11 cellular contexts compared by ENCODE assay signal in genomic region chr11:6627762-6628241, GRCh38. TPM values are rescaled to one million over a fixed set of nuclear protein-coding genes. Genes with fewer than 3 reads are reported as not detected.
DNase-seq lines count a peak whose midpoint lies in the region; ATAC-seq and TF ChIP-seq lines count a peak whose summit lies in the region.
"Had no signal": no experiment of that assay in that cellular context is flagged by ENCODE, and none has a peak within 500 bp of the region (broad histone marks: within the 10 kb centered on the region; RNA-seq: fewer than 3 reads in every experiment).

No MANE protein-coding gene starts in this region.

- CTCF ChIA-PET in CD8-positive, alpha-beta memory T cell (lab: Charles Lee), result interaction anchor here (0.9 to 1.6 kb wide), 6 partner anchors 9 to 248 kb away, joined by 3 to 5 read pairs (median 3); partner anchors contain the start of genes MRPL17, TAF10 and TPP1
- CTCF ChIA-PET in activated CD8-positive, alpha-beta T cell treated with anti-CD3 and anti-CD28 coated beads, Interleukin-2, amount 10 ng/mL, durations not matched to agents 7 days and 5 days (lab: Charles Lee), result interaction anchor here (0.7 to 3.4 kb wide), 11 partner anchors 8 to 249 kb away, joined by 3 to 14 read pairs (median 3); partner anchors contain the start of genes MRPL17, TAF10 and TPP1

- H3K4me1 Mint-ChIP-seq in CD8-positive, alpha-beta memory T cell, result peaks cover 11 to 22% (median 22%) of the 10 kb centered on the region in 3 donors
- H3K4me1 Mint-ChIP-seq in activated CD8-positive, alpha-beta T cell treated with anti-CD3 and anti-CD28 coated beads, Interleukin-2, amount 10 ng/mL, durations not matched to agents 7 days and 5 days (ENCODE audit: low read depth), result peaks cover 30% of the 10 kb centered on the region

- ATAC-seq in HG02981 (IDR thresholded peaks at IDR 0.05; ENCODE audit: unreplicated experiment) (peak; percentile 76), upper lobe of left lung (ENCODE audit: low FRiP score in 2 of 2) (no peak), SK-N-SH treated with all-trans-retinoic acid at 6 μM for 48 hours (no peak)
- ATAC-seq in activated CD8-positive, alpha-beta T cell treated with anti-CD3 and anti-CD28 coated beads, Interleukin-2, amount 10 ng/mL, durations not matched to agents 7 days and 5 days, result peak; percentile 69

- no peak for TF ChIP-seq EP300 in upper lobe of left lung (IDR thresholded peaks at IDR 0.05)

- peak overlapping the region; percentile 11 to 81 (median 57) for H3K4me3 Mint-ChIP-seq in CD8-positive, alpha-beta memory T cell
- peak overlapping the region; percentile 20 for H3K4me3 Mint-ChIP-seq in activated CD8-positive, alpha-beta T cell treated with anti-CD3 and anti-CD28 coated beads, Interleukin-2, amount 10 ng/mL, durations not matched to agents 7 days and 5 days

- H3K27me3 ChIP-seq in CD8-positive, alpha-beta memory T cell (ENCODE audit: insufficient read depth, low read length, poor library complexity, severe bottlenecking), result no peaks in the 10 kb centered on the region
- no peaks in the 10 kb centered on the region for H3K27me3 ChIP-seq in upper lobe of left lung

- no peaks in the 10 kb centered on the region for H3K9me3 ChIP-seq in CD8-positive, alpha-beta memory T cell (ENCODE audit: low read length)
- no peaks in the 10 kb centered on the region for H3K9me3 ChIP-seq in upper lobe of left lung

- DNase-seq in CD8-positive, alpha-beta memory T cell, result peak in 2 of 5 donors; percentile 28 to 38
- DNase-seq in GM19238 (ENCODE audit: insufficient read length, low spot score) (peak; percentile 67), NCI-H2107 treated with DMSO at 0.1 percent for 48 hours (lab: John Stamatoyannopoulos, UW; ENCODE audit: unreplicated experiment) (no peak), NCI-H1105 (lab: John Stamatoyannopoulos, UW) (no peak), upper lobe of left lung (no peak)
- DNase-seq in activated CD8-positive, alpha-beta T cell treated with anti-CD3 and anti-CD28 coated beads, Interleukin-2, amount 10 ng/mL, durations not matched to agents 7 days and 5 days, result peak; percentile 47
- DNase-seq: amniotic stem cell, HCEC 1CT, NCI-H1694 had no signal

- no peaks in the 10 kb centered on the region for H3K27me3 Mint-ChIP-seq in CD8-positive, alpha-beta memory T cell
- no peaks in the 10 kb centered on the region for H3K27me3 Mint-ChIP-seq in activated CD8-positive, alpha-beta T cell treated with anti-CD3 and anti-CD28 coated beads, Interleukin-2, amount 10 ng/mL, durations not matched to agents 7 days and 5 days (ENCODE audit: low read depth)

- POLR2A ChIA-PET in CD8-positive, alpha-beta memory T cell (lab: Charles Lee), result interaction anchor here (1.4 to 1.5 kb wide), 2 partner anchors 15 to 56 kb away, joined by 4 to 6 read pairs; partner anchors contain the start of gene TAF10
- POLR2A ChIA-PET in activated CD8-positive, alpha-beta T cell treated with anti-CD3 and anti-CD28 coated beads, Interleukin-2, amount 10 ng/mL, durations not matched to agents 7 days and 5 days (lab: Charles Lee), result interaction anchor here (0.8 to 2.3 kb wide), 3 partner anchors 10 to 25 kb away, joined by 3 to 16 read pairs (median 14); partner anchors contain the start of genes TAF10 and TPP1

- H3K36me3 Mint-ChIP-seq in CD8-positive, alpha-beta memory T cell, result peaks cover 0 to 28% (median 0%) of the 10 kb centered on the region in 3 donors
- H3K36me3 Mint-ChIP-seq in activated CD8-positive, alpha-beta T cell treated with anti-CD3 and anti-CD28 coated beads, Interleukin-2, amount 10 ng/mL, durations not matched to agents 7 days and 5 days (ENCODE audit: low read depth), result no peaks in the 10 kb centered on the region

- 54 to 68% methylated on average over 2 of the region's 2 CpGs for WGBS in upper lobe of left lung, 2 donors

- no peak overlapping the region for H3K4me3 ChIP-seq in CD8-positive, alpha-beta memory T cell (ENCODE audit: low read length)
- H3K4me3 ChIP-seq in upper lobe of left lung, result no peak overlapping the region

- no peak overlapping the region for H3K27ac ChIP-seq in CD8-positive, alpha-beta memory T cell (ENCODE audit: low read depth, low read length)
- no peak overlapping the region for H3K27ac ChIP-seq in upper lobe of left lung

- H3K4me1 ChIP-seq in CD8-positive, alpha-beta memory T cell (ENCODE audit: insufficient read depth, low read length), result peaks cover 12% of the 10 kb centered on the region
- H3K4me1 ChIP-seq in upper lobe of left lung, result peaks cover 0 to 6% (median 0%) of the 10 kb centered on the region in 4 donors

- H3K27ac Mint-ChIP-seq in CD8-positive, alpha-beta memory T cell, result peak overlapping the region; percentile 2 to 89 (median 69)
- H3K27ac Mint-ChIP-seq in activated CD8-positive, alpha-beta T cell treated with anti-CD3 and anti-CD28 coated beads, Interleukin-2, amount 10 ng/mL, durations not matched to agents 7 days and 5 days, result peak overlapping the region; percentile 75

- no peaks in the 10 kb centered on the region for H3K9me3 Mint-ChIP-seq in CD8-positive, alpha-beta memory T cell
- no peaks in the 10 kb centered on the region for H3K9me3 Mint-ChIP-seq in activated CD8-positive, alpha-beta T cell treated with anti-CD3 and anti-CD28 coated beads, Interleukin-2, amount 10 ng/mL, durations not matched to agents 7 days and 5 days (ENCODE audit: insufficient read depth)

- TF ChIP-seq POLR2A in upper lobe of left lung (IDR thresholded peaks at IDR 0.05), result no peak

- H3K36me3 ChIP-seq in CD8-positive, alpha-beta memory T cell (ENCODE audit: insufficient read depth, low read length), result no peaks in the 10 kb centered on the region
- H3K36me3 ChIP-seq in upper lobe of left lung, result peaks cover 0 to 87% (median 35%) of the 10 kb centered on the region in 4 donors

- no peak for TF ChIP-seq CTCF in upper lobe of left lung (IDR thresholded peaks at IDR 0.05)

TF ChIP-seq in SK-N-SH treated with all-trans-retinoic acid at 6 μM for 48 hours, 23 proteins besides CTCF, POLR2A, EP300 and RAD21 (continues in another document):
- TF ChIP-seq ZNF70 (CRISPR knock-in tag; IDR thresholded peaks at IDR 0.05) (no peak), GLIS3 (CRISPR knock-in tag; IDR thresholded peaks at IDR 0.05) (no peak), RARB (CRISPR knock-in tag; IDR thresholded peaks at IDR 0.05) (no peak), ZC3H10 (CRISPR knock-in tag; IDR thresholded peaks at IDR 0.05) (no peak), CSDC2 (CRISPR knock-in tag; IDR thresholded peaks at IDR 0.05) (no peak), CREB5 (CRISPR knock-in tag; IDR thresholded peaks at IDR 0.05; ENCODE audit: low read depth) (no peak), ESRRG (CRISPR knock-in tag; IDR thresholded peaks at IDR 0.05) (no peak), TCF4 (CRISPR knock-in tag; IDR thresholded peaks at IDR 0.05; ENCODE audit: borderline replicate concordance) (no peak)
- TF ChIP-seq, protein P1, sequence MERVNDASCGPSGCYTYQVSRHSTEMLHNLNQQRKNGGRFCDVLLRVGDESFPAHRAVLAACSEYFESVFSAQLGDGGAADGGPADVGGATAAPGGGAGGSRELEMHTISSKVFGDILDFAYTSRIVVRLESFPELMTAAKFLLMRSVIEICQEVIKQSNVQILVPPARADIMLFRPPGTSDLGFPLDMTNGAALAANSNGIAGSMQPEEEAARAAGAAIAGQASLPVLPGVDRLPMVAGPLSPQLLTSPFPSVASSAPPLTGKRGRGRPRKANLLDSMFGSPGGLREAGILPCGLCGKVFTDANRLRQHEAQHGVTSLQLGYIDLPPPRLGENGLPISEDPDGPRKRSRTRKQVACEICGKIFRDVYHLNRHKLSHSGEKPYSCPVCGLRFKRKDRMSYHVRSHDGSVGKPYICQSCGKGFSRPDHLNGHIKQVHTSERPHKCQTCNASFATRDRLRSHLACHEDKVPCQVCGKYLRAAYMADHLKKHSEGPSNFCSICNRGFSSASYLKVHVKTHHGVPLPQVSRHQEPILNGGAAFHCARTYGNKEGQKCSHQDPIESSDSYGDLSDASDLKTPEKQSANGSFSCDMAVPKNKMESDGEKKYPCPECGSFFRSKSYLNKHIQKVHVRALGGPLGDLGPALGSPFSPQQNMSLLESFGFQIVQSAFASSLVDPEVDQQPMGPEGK (CRISPR knock-in tag; IDR thresholded peaks at IDR 0.05; ENCODE audit: borderline replicate concordance), result no peak

RNA-seq across cellular contexts. Expression of gene TPP1, which starts 8.6 kb away (rescaled TPM):
- 10 to 100 TPM; 57.2 to 61.6 TPM for total RNA-seq in CD8-positive, alpha-beta memory T cell
- 165 TPM for polyA plus RNA-seq in CD8-positive, alpha-beta memory T cell
- total RNA-seq in activated CD8-positive, alpha-beta T cell treated with anti-CD3 and anti-CD28 coated beads, Interleukin-2, amount 10 ng/mL, durations not matched to agents 7 days and 5 days, result 10 to 100 TPM; 74.1 to 78.9 TPM
- 100 to 1,000 TPM in 4 of 6 donors, 10 to 100 TPM in 2; 71.6 to 240 (median 145) TPM for total RNA-seq in upper lobe of left lung

RNA-seq across cellular contexts. Expression of gene TAF10, which starts 15.8 kb away (rescaled TPM):
- total RNA-seq in CD8-positive, alpha-beta memory T cell, result 100 to 1,000 TPM; 173 to 175 TPM
- polyA plus RNA-seq in CD8-positive, alpha-beta memory T cell, result 336 TPM
- total RNA-seq in activated CD8-positive, alpha-beta T cell treated with anti-CD3 and anti-CD28 coated beads, Interleukin-2, amount 10 ng/mL, durations not matched to agents 7 days and 5 days, result 100 to 1,000 TPM; 140 to 156 TPM
- 100 to 1,000 TPM in 3 of 6 donors, 10 to 100 TPM in 3; 60.8 to 153 (median 96.5) TPM for total RNA-seq in upper lobe of left lung

RNA-seq across cellular contexts. Expression of gene ILK, which starts 24.2 kb away (rescaled TPM):
- total RNA-seq in CD8-positive, alpha-beta memory T cell, result 10 to 100 TPM; 90.1 to 92.6 TPM
- polyA plus RNA-seq in CD8-positive, alpha-beta memory T cell, result 111 TPM
- total RNA-seq in activated CD8-positive, alpha-beta T cell treated with anti-CD3 and anti-CD28 coated beads, Interleukin-2, amount 10 ng/mL, durations not matched to agents 7 days and 5 days, result 100 to 1,000 TPM; 195 to 197 TPM
- total RNA-seq in upper lobe of left lung, result 100 to 1,000 TPM; 130 to 191 (median 146) TPM

RNA-seq across cellular contexts. Expression of gene RRP8, which starts 24.4 kb away (rescaled TPM):
- total RNA-seq in CD8-positive, alpha-beta memory T cell, result 10 to 100 TPM; 42.0 to 44.7 TPM
- 21.1 TPM for polyA plus RNA-seq in CD8-positive, alpha-beta memory T cell
- 10 to 100 TPM; 28.6 to 29.8 TPM for total RNA-seq in activated CD8-positive, alpha-beta T cell treated with anti-CD3 and anti-CD28 coated beads, Interleukin-2, amount 10 ng/mL, durations not matched to agents 7 days and 5 days
- total RNA-seq in upper lobe of left lung, result 10 to 100 TPM; 13.4 to 25.2 (median 22.1) TPM

RNA-seq across cellular contexts. Expression of gene DCHS1, which starts 27.8 kb away (rescaled TPM):
- total RNA-seq in CD8-positive, alpha-beta memory T cell, result under 1 TPM; 0.89 to 0.96 TPM
- polyA plus RNA-seq in CD8-positive, alpha-beta memory T cell, result 1.5 TPM
- under 1 TPM; 0.23 to 0.29 TPM for total RNA-seq in activated CD8-positive, alpha-beta T cell treated with anti-CD3 and anti-CD28 coated beads, Interleukin-2, amount 10 ng/mL, durations not matched to agents 7 days and 5 days
- total RNA-seq in upper lobe of left lung, result 10 to 100 TPM in 4 of 6 donors, 1 to 10 TPM in 2; 9.2 to 32.2 (median 12.8) TPM

Comparison
In these comparisons a context has a peak if more than half of its experiments do, and no peak if none do; other contexts are left out.
1. DNase-seq: peak in GM19238 (single experiment) and activated CD8-positive, alpha-beta T cell treated with anti-CD3 and anti-CD28 coated beads, Interleukin-2, amount 10 ng/mL, durations not matched to agents 7 days and 5 days (single experiment); none in NCI-H2107 treated with DMSO at 0.1 percent for 48 hours (single experiment), NCI-H1105 (single experiment) and upper lobe of left lung (0 of 2).
2. ATAC-seq: peak in HG02981 (single experiment) and activated CD8-positive, alpha-beta T cell treated with anti-CD3 and anti-CD28 coated beads, Interleukin-2, amount 10 ng/mL, durations not matched to agents 7 days and 5 days (single experiment); none in upper lobe of left lung (0 of 2) and SK-N-SH treated with all-trans-retinoic acid at 6 μM for 48 hours (single experiment).